ENCODE assay signal across 19 cellular contexts in genomic region chr1:220342853-220343252, GRCh38.
"Had no signal": no experiment of that assay in that cellular context is flagged by ENCODE, and none has a peak within 500 bp of the region (broad histone marks: within the 10 kb centered on the region; RNA-seq: fewer than 3 reads in every experiment).

No MANE protein-coding gene starts in this region.

- DNase-seq: activated CD4-positive, CD25-positive, alpha-beta regulatory T cell treated with anti-CD3 and anti-CD28 coated beads, Interleukin-2, amount 50 U/mL, for 72 hours; activated CD8-positive, alpha-beta memory T cell treated with anti-CD3 and anti-CD28 coated beads for 24 hours; activated CD8-positive, alpha-beta memory T cell treated with anti-CD3 and anti-CD28 coated beads, Interleukin-2, amount 50 U/mL, for 4 hours; activated T-cell treated with anti-CD3 and anti-CD28 coated beads, Interleukin-2, amount 50 U/mL, for 24 hours; aorta; effector CD4-positive, alpha-beta T cell; head of caudate nucleus; left ventricle myocardium superior; mammary epithelial cell; natural killer cell; retina; spleen; stimulated activated CD4-positive, alpha-beta T cell treated with anti-CD3 and anti-CD28 coated beads, Interleukin-4, amount 100 ng/mL, for 4 hours; stimulated activated naive CD8-positive, alpha-beta T cell treated with anti-CD3 and anti-CD28 coated beads, Interleukin-15, Interleukin-2, amounts not matched to agents 100 U/mL and 50 U/mL, for 24 hours; thyroid gland; WERI-Rb-1 had no signal

- FAIRE-seq: frontal cortex had no signal

- H3K36me3 ChIP-seq: spleen, thyroid gland, WERI-Rb-1 had no signal

- H3K4me1 ChIP-seq: spleen had no signal

- H3K27me3 ChIP-seq: thyroid gland had no signal

- H3K4me3 ChIP-seq: spleen, thyroid gland had no signal

- H3K9me3 ChIP-seq: spleen, thyroid gland had no signal

- H3K27ac ChIP-seq: spleen, thyroid gland, WERI-Rb-1 had no signal

- ATAC-seq: activated naive CD4-positive, alpha-beta T cell treated with anti-CD3 and anti-CD28 coated beads, Interleukin-2, amount 50 U/mL, for 72 hours; activated T-helper 17 cell treated with anti-CD3 and anti-CD28 coated beads, Interleukin-2, amount 50 U/mL, for 72 hours; left ventricle myocardium superior; natural killer cell; stimulated activated naive CD8-positive, alpha-beta T cell treated with anti-CD3 and anti-CD28 coated beads, Interleukin-15, Interleukin-2, amounts not matched to agents 100 U/mL and 50 U/mL, for 24 hours had no signal
